Comparison of ENCODE assay signal across 16 cellular contexts in genomic region chr2:9297807-9298206, GRCh38.
"Had no signal": no experiment of that assay in that cellular context is flagged by ENCODE, and none has a peak within 500 bp of the region (broad histone marks: within the 10 kb centered on the region; RNA-seq: fewer than 3 reads in every experiment).

No MANE protein-coding gene starts in this region.

- H3K27me3 ChIP-seq: heart right ventricle, SJCRH30, testis had no signal

- H3K4me3 ChIP-seq: heart right ventricle, prostate gland, SJCRH30, testis had no signal

- H3K9me3 Mint-ChIP-seq: activated CD4-positive, alpha-beta memory T cell treated with anti-CD3 and anti-CD28 coated beads for 36 hours; activated naive CD8-positive, alpha-beta T cell treated with anti-CD3 and anti-CD28 coated beads, Interleukin-2, amount 50 U/mL, for 24 hours; activated T-cell treated with anti-CD3 and anti-CD28 coated beads, Interleukin-2, amount 50 U/mL, for 72 hours; central memory CD8-positive, alpha-beta T cell; endodermal cell; mesothelial cell of epicardium; naive thymus-derived CD4-positive, alpha-beta T cell had no signal

- H3K4me3 Mint-ChIP-seq: activated CD4-positive, alpha-beta memory T cell treated with anti-CD3 and anti-CD28 coated beads for 36 hours; activated naive CD8-positive, alpha-beta T cell treated with anti-CD3 and anti-CD28 coated beads, Interleukin-2, amount 50 U/mL, for 24 hours; activated T-cell treated with anti-CD3 and anti-CD28 coated beads, Interleukin-2, amount 50 U/mL, for 72 hours; central memory CD8-positive, alpha-beta T cell; endodermal cell; mesothelial cell of epicardium; naive thymus-derived CD4-positive, alpha-beta T cell had no signal

- H3K36me3 Mint-ChIP-seq: activated CD4-positive, alpha-beta memory T cell treated with anti-CD3 and anti-CD28 coated beads for 36 hours; mesothelial cell of epicardium; naive thymus-derived CD4-positive, alpha-beta T cell had no signal

- H3K36me3 ChIP-seq: prostate gland had no signal

- H3K9me3 ChIP-seq: heart right ventricle, prostate gland, SJCRH30, testis had no signal

- H3K27ac ChIP-seq: prostate gland, SJCRH30, testis had no signal

- DNase-seq: activated CD4-positive, alpha-beta memory T cell treated with anti-CD3 and anti-CD28 coated beads for 36 hours; activated CD4-positive, CD25-positive, alpha-beta regulatory T cell treated with anti-CD3 and anti-CD28 coated beads, Interleukin-2, amount 50 U/mL, for 72 hours; activated CD8-positive, alpha-beta memory T cell treated with anti-CD3 and anti-CD28 coated beads, Interleukin-2, amount 50 U/mL, for 4 hours; activated naive CD8-positive, alpha-beta T cell treated with anti-CD3 and anti-CD28 coated beads, Interleukin-2, amount 50 U/mL, for 24 hours; activated T-cell treated with anti-CD3 and anti-CD28 coated beads, Interleukin-2, amount 50 U/mL, for 72 hours; dermis blood vessel endothelial cell; endodermal cell; heart right ventricle; naive thymus-derived CD4-positive, alpha-beta T cell; SJCRH30; stimulated activated CD4-positive, alpha-beta T cell treated with anti-CD3 and anti-CD28 coated beads, Interleukin-2, amount 100 ng/mL, for 48 hours; stimulated activated naive CD4-positive, alpha-beta T cell treated with Interleukin-2 at 50 U/mL for 16 hours; testis had no signal

- ATAC-seq: activated naive CD8-positive, alpha-beta T cell treated with anti-CD3 and anti-CD28 coated beads, Interleukin-2, amount 50 U/mL, for 24 hours; activated T-cell treated with anti-CD3 and anti-CD28 coated beads, Interleukin-2, amount 50 U/mL, for 72 hours; naive thymus-derived CD4-positive, alpha-beta T cell had no signal

- H3K27ac Mint-ChIP-seq: activated CD4-positive, alpha-beta memory T cell treated with anti-CD3 and anti-CD28 coated beads for 36 hours; activated naive CD8-positive, alpha-beta T cell treated with anti-CD3 and anti-CD28 coated beads, Interleukin-2, amount 50 U/mL, for 24 hours; activated T-cell treated with anti-CD3 and anti-CD28 coated beads, Interleukin-2, amount 50 U/mL, for 72 hours; endodermal cell; mesothelial cell of epicardium; naive thymus-derived CD4-positive, alpha-beta T cell had no signal

- H3K4me1 ChIP-seq: prostate gland, SJCRH30 had no signal

- H3K27me3 Mint-ChIP-seq: activated naive CD8-positive, alpha-beta T cell treated with anti-CD3 and anti-CD28 coated beads, Interleukin-2, amount 50 U/mL, for 24 hours had no signal

- H3K4me1 Mint-ChIP-seq: activated naive CD8-positive, alpha-beta T cell treated with anti-CD3 and anti-CD28 coated beads, Interleukin-2, amount 50 U/mL, for 24 hours; central memory CD8-positive, alpha-beta T cell; naive thymus-derived CD4-positive, alpha-beta T cell had no signal
